In genomic region chr3:195172896-195173295, GRCh38 we compare ENCODE assay signal across 17 cellular contexts.
"Had no signal": no experiment of that assay in that cellular context is flagged by ENCODE, and none has a peak within 500 bp of the region (broad histone marks: within the 10 kb centered on the region; RNA-seq: fewer than 3 reads in every experiment).

No MANE protein-coding gene starts in this region.

- H3K27me3 ChIP-seq: colonic mucosa, ovary, suprapubic skin, transverse colon had no signal

- DNase-seq: activated CD4-positive, alpha-beta T cell treated with anti-CD3 and anti-CD28 coated beads, Interleukin-2, amount 50 U/mL, for 1 hour; activated CD8-positive, alpha-beta memory T cell treated with anti-CD3 and anti-CD28 coated beads, Interleukin-2, amount 50 U/mL, for 4 hours; activated naive CD8-positive, alpha-beta T cell treated with anti-CD3 and anti-CD28 coated beads, Interleukin-2, amount 10 ng/mL, durations not matched to agents 7 days and 5 days; activated T-cell treated with anti-CD3 and anti-CD28 coated beads, Interleukin-2, amount 50 U/mL, for 48 hours; colonic mucosa; left ventricle myocardium superior; naive thymus-derived CD4-positive, alpha-beta T cell; ovary; psoas muscle; right cardiac atrium; stimulated activated CD4-positive, alpha-beta T cell treated with anti-CD3 and anti-CD28 coated beads, Interleukin-2, amount 100 ng/mL, for 48 hours; stimulated activated naive CD8-positive, alpha-beta T cell treated with anti-CD3 and anti-CD28 coated beads, Interleukin-15, amount 100 ng/mL, for 72 hours; T-helper 1 cell; T1000; transverse colon had no signal

- H3K27ac Mint-ChIP-seq: activated naive CD8-positive, alpha-beta T cell treated with anti-CD3 and anti-CD28 coated beads, Interleukin-2, amount 10 ng/mL, durations not matched to agents 7 days and 5 days; stimulated activated naive CD8-positive, alpha-beta T cell treated with anti-CD3 and anti-CD28 coated beads, Interleukin-15, amount 100 ng/mL, for 72 hours had no signal

- H3K4me1 ChIP-seq: colonic mucosa had no signal

- H3K4me3 ChIP-seq: colonic mucosa, ovary, suprapubic skin, transverse colon had no signal

- H3K4me3 Mint-ChIP-seq: activated naive CD8-positive, alpha-beta T cell treated with anti-CD3 and anti-CD28 coated beads, Interleukin-2, amount 10 ng/mL, durations not matched to agents 7 days and 5 days; central memory CD8-positive, alpha-beta T cell; naive thymus-derived CD4-positive, alpha-beta T cell; stimulated activated naive CD8-positive, alpha-beta T cell treated with anti-CD3 and anti-CD28 coated beads, Interleukin-15, amount 100 ng/mL, for 72 hours had no signal

- H3K9me3 ChIP-seq: colonic mucosa, ovary, psoas muscle, suprapubic skin, transverse colon had no signal

- H3K27ac ChIP-seq: colonic mucosa, ovary, suprapubic skin, transverse colon had no signal

- H3K27me3 Mint-ChIP-seq: activated naive CD8-positive, alpha-beta T cell treated with anti-CD3 and anti-CD28 coated beads, Interleukin-2, amount 10 ng/mL, durations not matched to agents 7 days and 5 days; central memory CD8-positive, alpha-beta T cell; naive thymus-derived CD4-positive, alpha-beta T cell; stimulated activated naive CD8-positive, alpha-beta T cell treated with anti-CD3 and anti-CD28 coated beads, Interleukin-15, amount 100 ng/mL, for 72 hours had no signal

- ATAC-seq: naive thymus-derived CD4-positive, alpha-beta T cell; stimulated activated naive CD8-positive, alpha-beta T cell treated with anti-CD3 and anti-CD28 coated beads, Interleukin-15, amount 100 ng/mL, for 72 hours had no signal

- H3K9me3 Mint-ChIP-seq: activated naive CD8-positive, alpha-beta T cell treated with anti-CD3 and anti-CD28 coated beads, Interleukin-2, amount 10 ng/mL, durations not matched to agents 7 days and 5 days; central memory CD8-positive, alpha-beta T cell; naive thymus-derived CD4-positive, alpha-beta T cell; stimulated activated naive CD8-positive, alpha-beta T cell treated with anti-CD3 and anti-CD28 coated beads, Interleukin-15, amount 100 ng/mL, for 72 hours had no signal

- H3K36me3 ChIP-seq: colonic mucosa, ovary, suprapubic skin, transverse colon had no signal
